Comparison of ENCODE assay signal across 19 cellular contexts in genomic region chr6:13048113-13048512, GRCh38.
"Had no signal": no experiment of that assay in that cellular context is flagged by ENCODE, and none has a peak within 500 bp of the region (broad histone marks: within the 10 kb centered on the region; RNA-seq: fewer than 3 reads in every experiment).

No MANE protein-coding gene starts in this region.

- DNase-seq: activated CD4-positive, alpha-beta T cell treated with anti-CD3 and anti-CD28 coated beads for 48 hours; activated CD4-positive, CD25-positive, alpha-beta regulatory T cell; activated CD8-positive, alpha-beta T cell treated with anti-CD3 and anti-CD28 coated beads for 36 hours; activated naive CD4-positive, alpha-beta T cell treated with Interleukin-2 at 50 U/mL for 16 hours; activated naive CD8-positive, alpha-beta T cell treated with anti-CD3 and anti-CD28 coated beads, Interleukin-2, amount 10 ng/mL, durations not matched to agents 7 days and 5 days; activated T-cell treated with anti-CD3 and anti-CD28 coated beads, Interleukin-2, amount 50 U/mL, for 24 hours; amygdala; brain microvascular endothelial cell; foreskin melanocyte; mesenchymal stem cell; naive thymus-derived CD8-positive, alpha-beta T cell; psoas muscle; stimulated activated naive CD8-positive, alpha-beta T cell treated with anti-CD3 and anti-CD28 coated beads, Interleukin-15, Interleukin-2, amounts not matched to agents 100 U/mL and 50 U/mL, for 24 hours; substantia nigra; T-cell had no signal

- H3K9me3 ChIP-seq: esophagus muscularis mucosa, psoas muscle, tibial nerve had no signal

- H3K36me3 ChIP-seq: brain microvascular endothelial cell, tibial nerve had no signal

- H3K4me1 ChIP-seq: psoas muscle, tibial nerve had no signal

- ATAC-seq: activated CD8-positive, alpha-beta T cell treated with anti-CD3 and anti-CD28 coated beads for 36 hours; naive thymus-derived CD8-positive, alpha-beta T cell; psoas muscle; right cardiac atrium; stimulated activated naive CD8-positive, alpha-beta T cell treated with anti-CD3 and anti-CD28 coated beads, Interleukin-15, Interleukin-2, amounts not matched to agents 100 U/mL and 50 U/mL, for 24 hours; T-cell had no signal

- H3K27ac ChIP-seq: brain microvascular endothelial cell, coronary artery, esophagus muscularis mucosa, psoas muscle, tibial nerve had no signal

- H3K4me3 ChIP-seq: coronary artery, esophagus muscularis mucosa, psoas muscle, tibial nerve had no signal

- H3K27me3 ChIP-seq: brain microvascular endothelial cell, esophagus muscularis mucosa, tibial nerve had no signal
